ENCODE assay signal across 1 cellular context in genomic region chr9:121567142-121568100, GRCh38.
TF ChIP-seq lines count a peak whose summit lies in the region.

No MANE protein-coding gene starts in this region.

TF ChIP-seq in GM23338, 12 proteins besides CTCF, POLR2A, EP300 and RAD21 (continued from another document):
- TF ChIP-seq ZNF462 (CRISPR knock-in tag; IDR thresholded peaks at IDR 0.05) (no peak), ZNF114 (CRISPR knock-in tag; IDR thresholded peaks at IDR 0.05) (no peak), ETS1 (IDR thresholded peaks at IDR 0.05) (no peak), ZNF331 (CRISPR knock-in tag; IDR thresholded peaks at IDR 0.05; ENCODE audit: low read depth) (no peak), JUNB (IDR thresholded peaks at IDR 0.05; ENCODE audit: unreplicated experiment) (no peak), NANOG (IDR thresholded peaks at IDR 0.05; ENCODE audit: borderline replicate concordance) (no peak)
